18 cellular contexts compared by ENCODE assay signal in the genomic region with DNA sequence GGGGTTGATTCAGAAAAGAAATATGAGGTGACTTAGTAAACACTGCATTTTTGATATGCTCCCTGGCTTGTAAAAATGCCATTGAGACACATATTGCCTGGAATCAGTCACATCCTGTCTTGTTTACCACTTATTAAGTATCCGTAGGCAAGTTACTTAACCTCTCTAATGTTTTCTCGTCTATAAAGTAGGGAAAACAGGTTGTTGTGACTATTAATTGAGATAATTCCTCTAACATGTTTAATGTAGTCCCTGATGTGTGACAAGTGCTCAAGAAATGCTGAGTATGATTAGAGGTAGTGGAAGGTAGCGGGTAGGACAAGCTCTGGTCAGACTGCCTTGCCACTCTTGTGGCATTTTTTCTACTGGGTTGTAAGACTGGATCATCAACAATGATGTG. TPM values are rescaled to one million over a fixed set of nuclear protein-coding genes. Genes with fewer than 3 reads are reported as not detected.
DNase-seq lines count a peak whose midpoint lies in the region; ATAC-seq and TF ChIP-seq lines count a peak whose summit lies in the region.
"Had no signal": no experiment of that assay in that cellular context is flagged by ENCODE, and none has a peak within 500 bp of the region (broad histone marks: within the 10 kb centered on the region; RNA-seq: fewer than 3 reads in every experiment).

No MANE protein-coding gene starts in this region.

- H3K79me2 ChIP-seq in SK-N-SH (ENCODE audit: insufficient read depth): no peaks in the 10 kb centered on the region

- intact Hi-C loops in heart right ventricle (cut with DNase I): no loop called here

- no peak overlapping the region for H3K4me3 ChIP-seq in SK-N-SH (ENCODE audit: low read depth in 2 of 2, low read length in 1 of 2)
- H3K4me3 ChIP-seq in SJSA1: no peak overlapping the region
- H3K4me3 ChIP-seq in heart right ventricle: no peak overlapping the region
- H3K4me3 ChIP-seq: thyroid gland had no signal

- POLR2A ChIA-PET in SK-N-SH (lab: Yijun Ruan, JAX): no interaction called here

- H2AFZ ChIP-seq in SK-N-SH (ENCODE audit: low read depth): no peak overlapping the region

- H3K27ac ChIP-seq in SK-N-SH (ENCODE audit: low read depth in 2 of 2, low read length in 1 of 2) (no peak overlapping the region), SJSA1 (peak overlapping the region; percentile 67; the same call in 1 of the 2 replicates), foreskin keratinocyte (peak overlapping the region; percentile 90), heart right ventricle (no peak overlapping the region)
- H3K27ac ChIP-seq: thyroid gland had no signal

- peaks cover 25% of the 10 kb centered on the region for H3F3A ChIP-seq in SK-N-SH (replicated peaks; ENCODE audit: insufficient read depth)

- CTCF ChIA-PET in SK-N-SH (lab: Yijun Ruan, JAX): no interaction called here

- H3K36me3 ChIP-seq in SK-N-SH (replicated peaks in 1 of 2; ENCODE audit: control insufficient read depth in 1 of 2, insufficient read depth in 2 of 2, low read length in 1 of 2) (no peaks in the 10 kb centered on the region), SJSA1 (no peaks in the 10 kb centered on the region), heart right ventricle (no peaks in the 10 kb centered on the region)
- H3K36me3 ChIP-seq: thyroid gland had no signal

- H3K9me2 ChIP-seq in SK-N-SH: no peaks in the 10 kb centered on the region

- DNase-seq in SK-N-SH: no peak
- peak in 1 of 2 experiments; percentile 20 for DNase-seq in SJSA1 (ENCODE audit: low read depth in 1 of 2, low spot score in 2 of 2)
- DNase-seq in foreskin keratinocyte: peak; percentile 37 to 70
- no peak for DNase-seq in UCSD-AML1 (lab: John Stamatoyannopoulos, UW; ENCODE audit: unreplicated experiment)
- no peak for DNase-seq in NCI-H526 treated with DMSO at 0.1 percent for 48 hours (lab: John Stamatoyannopoulos, UW)
- no peak for DNase-seq in NCI-H2081 treated with DMSO at 0.1 percent for 48 hours (lab: John Stamatoyannopoulos, UW)
- no peak for DNase-seq in heart right ventricle
- DNase-seq: activated CD8-positive, alpha-beta T cell treated with anti-CD3 and anti-CD28 coated beads for 36 hours; activated T-cell treated with anti-CD3 and anti-CD28 coated beads, Interleukin-2, amount 50 U/mL, for 48 hours; CD8-positive, alpha-beta memory T cell; effector CD4-positive, alpha-beta T cell; NCI-H1930; NCI-H510A treated with DMSO at 0.1 percent for 48 hours; OCI-M1; thyroid gland had no signal

- WGBS in SK-N-SH (ENCODE audit: low lambda C conversion rate): 69% methylated on average over 3 of the region's 3 CpGs
- 87 to 89% methylated on average over 3 of the region's 3 CpGs for WGBS in heart right ventricle, 2 donors

- ATAC-seq in SK-N-SH treated with all-trans-retinoic acid at 6 μM for 48 hours: peak; percentile 35; the same call in 1 of the 3 replicates
- ATAC-seq in foreskin keratinocyte: no peak
- no peak for ATAC-seq in heart right ventricle
- ATAC-seq: activated CD8-positive, alpha-beta T cell treated with anti-CD3 and anti-CD28 coated beads for 36 hours; natural killer cell treated with Interleukin-12 subunit alpha and Interleukin-12 subunit beta and Interleukin-15 and Interleukin-18, amount 100 ng/mL, for 72 hours; stimulated activated memory B cell treated with anti-CD40 and anti-IgM and Interleukin-4, amounts not matched to agents 10 μg/mL and 1 μg/mL and 100 μg/mL, for 72 hours had no signal

- no peak overlapping the region for H3K9ac ChIP-seq in SK-N-SH

- H3K9me3 ChIP-seq in SK-N-SH (no peaks in the 10 kb centered on the region), SJSA1 (replicated peaks) (no peaks in the 10 kb centered on the region; the same call in 1 of the 2 replicates), heart right ventricle (peaks cover 0 to 11% (median 0%) of the 10 kb centered on the region in 11 donors)
- H3K9me3 ChIP-seq: thyroid gland had no signal

- H3K4me1 ChIP-seq in SK-N-SH (ENCODE audit: control insufficient read depth in 1 of 2, insufficient read depth in 2 of 2, low read depth in 1 of 2, low read length in 1 of 2) (peaks cover 0 to 16% of the 10 kb centered on the region in 2 experiments; a peak in 2 of 4 replicates), SJSA1 (replicated peaks) (peaks cover 20% of the 10 kb centered on the region), foreskin keratinocyte (peaks cover 20% of the 10 kb centered on the region), heart right ventricle (peaks cover 0 to 14% (median 0%) of the 10 kb centered on the region in 9 donors)
- H3K4me1 ChIP-seq: thyroid gland had no signal

- no peak for TF ChIP-seq EP300 in SK-N-SH (IDR thresholded peaks at IDR 0.05; ENCODE audit: borderline replicate concordance in 1 of 2, low read depth in 1 of 2, low read length in 1 of 2)

- no peak for TF ChIP-seq RAD21 in SK-N-SH (IDR thresholded peaks at IDR 0.05; ENCODE audit: low read length)

- H4K20me1 ChIP-seq in SK-N-SH (ENCODE audit: insufficient read depth): no peaks in the 10 kb centered on the region

- no peak for TF ChIP-seq CTCF in SK-N-SH (IDR thresholded peaks at IDR 0.05)
- no peak for TF ChIP-seq CTCF in foreskin keratinocyte (conservative IDR thresholded peaks at IDR 0.05)
- no peak for TF ChIP-seq CTCF in heart right ventricle (IDR thresholded peaks at IDR 0.05)

- H3K27me3 ChIP-seq in SK-N-SH (ENCODE audit: insufficient read depth): no peaks in the 10 kb centered on the region
- no peaks in the 10 kb centered on the region for H3K27me3 ChIP-seq in SJSA1 (replicated peaks)
- H3K27me3 ChIP-seq in foreskin keratinocyte: no peaks in the 10 kb centered on the region
- no peaks in the 10 kb centered on the region for H3K27me3 ChIP-seq in heart right ventricle
- H3K27me3 ChIP-seq: thyroid gland had no signal

- no peak overlapping the region for H3K4me2 ChIP-seq in SK-N-SH

TF ChIP-seq in SK-N-SH treated with all-trans-retinoic acid at 6 μM for 48 hours, 23 proteins besides CTCF, POLR2A, EP300 and RAD21:
- TF ChIP-seq ZNF565 (CRISPR knock-in tag; conservative IDR thresholded peaks at IDR 0.05; ENCODE audit: low read depth): no peak

TF ChIP-seq in SK-N-SH, 30 proteins besides CTCF, POLR2A, EP300 and RAD21:
- TF ChIP-seq, protein P1, sequence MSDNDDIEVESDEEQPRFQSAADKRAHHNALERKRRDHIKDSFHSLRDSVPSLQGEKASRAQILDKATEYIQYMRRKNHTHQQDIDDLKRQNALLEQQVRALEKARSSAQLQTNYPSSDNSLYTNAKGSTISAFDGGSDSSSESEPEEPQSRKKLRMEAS (IDR thresholded peaks at IDR 0.05; ENCODE audit: low read depth): no peak

RNA-seq across cellular contexts. Expression of a gene that starts 54.1 kb away (rescaled TPM):
- polyA plus RNA-seq in SK-N-SH (2012; rRNA removed): 59.9 and 70.9 TPM in 2 replicates
- polyA plus RNA-seq in SK-N-SH (2012; cell fraction: cytosol; rRNA removed): 28.0 and 28.4 TPM in 2 replicates
- 221 and 343 TPM in 2 replicates for polyA plus RNA-seq in SK-N-SH (2012; cell fraction: nucleus; rRNA removed)
- 10.4 and 25.4 TPM in 2 replicates for total RNA-seq in SJSA1 (2014; rRNA removed; shearing (Covaris generic))
- total RNA-seq in foreskin keratinocyte: 15.1 and 15.9 TPM in 2 replicates
- 2.3 and 2.4 TPM in 2 replicates for polyA plus RNA-seq in foreskin keratinocyte
- 10 to 100 TPM in 9 of 10 donors, 1 to 10 TPM in 1; 7.7 to 26.2 (median 12.8) TPM for total RNA-seq in heart right ventricle
- 10 to 100 TPM in 1 of 2 donors, 1 to 10 TPM in 1; 5.4 to 10.5 TPM for polyA plus RNA-seq in heart right ventricle

Comparison
In these comparisons a context has a peak if more than half of its experiments do, and no peak if none do; other contexts are left out.
1. DNase-seq: peak in foreskin keratinocyte (2 of 2); none in SK-N-SH (single experiment), UCSD-AML1 (single experiment), NCI-H526 treated with DMSO at 0.1 percent for 48 hours (single experiment), NCI-H2081 treated with DMSO at 0.1 percent for 48 hours (single experiment) and heart right ventricle (0 of 2).
2. H3K27ac ChIP-seq: peak in SJSA1 (single experiment) and foreskin keratinocyte (single experiment); none in SK-N-SH (0 of 2) and heart right ventricle (0 of 10).